ENCODE assay signal across 13 cellular contexts in genomic region chr5:74034738-74035137, GRCh38.
A peak's percentile ranks its signal among the peaks of the same experiment; 100 is the strongest.
DNase-seq lines count a peak whose midpoint lies in the region; ATAC-seq and TF ChIP-seq lines count a peak whose summit lies in the region.
"Had no signal": no experiment of that assay in that cellular context is flagged by ENCODE, and none has a peak within 500 bp of the region (broad histone marks: within the 10 kb centered on the region; RNA-seq: fewer than 3 reads in every experiment).

No MANE protein-coding gene starts in this region.

- H3K27me3 ChIP-seq in brain microvascular endothelial cell (replicated peaks) (no peaks in the 10 kb centered on the region), mesendoderm (ENCODE audit: insufficient read depth, low read length, poor library complexity) (no peaks in the 10 kb centered on the region), Peyer's patch (no peaks in the 10 kb centered on the region)
- H3K27me3 ChIP-seq: heart left ventricle had no signal

- no peak overlapping the region for H4K5ac ChIP-seq in mesendoderm (ENCODE audit: low read length)

- H3K9me3 ChIP-seq in Peyer's patch: no peaks in the 10 kb centered on the region
- H3K9me3 ChIP-seq: heart left ventricle had no signal

- in situ Hi-C loops in brain microvascular endothelial cell (cut with HindIII; ENCODE audit: low pct_ligation_motif_present, low sequenced_read_pairs): no loop called here

- H3K4me2 ChIP-seq in mesendoderm (ENCODE audit: low read length): no peak overlapping the region

- H2BK120ac ChIP-seq in mesendoderm (ENCODE audit: low read depth, low read length): peak overlapping the region; percentile 31

- H3K4ac ChIP-seq in mesendoderm (ENCODE audit: low read depth, low read length): no peak overlapping the region

- H2BK15ac ChIP-seq in mesendoderm (replicated peaks; ENCODE audit: low read depth): no peak overlapping the region

- no peak overlapping the region for H3K18ac ChIP-seq in mesendoderm (ENCODE audit: low read length)

- TF ChIP-seq POLR2A in Peyer's patch (IDR thresholded peaks at IDR 0.05): no peak

- H2AK5ac ChIP-seq in mesendoderm (ENCODE audit: low read length): no peak overlapping the region

- H3K36me3 ChIP-seq in brain microvascular endothelial cell (replicated peaks): no peaks in the 10 kb centered on the region
- no peaks in the 10 kb centered on the region for H3K36me3 ChIP-seq in mesendoderm (ENCODE audit: control insufficient read depth, insufficient read depth, low read length)
- H3K36me3 ChIP-seq in Peyer's patch: no peaks in the 10 kb centered on the region
- H3K36me3 ChIP-seq: heart left ventricle had no signal

- DNase-seq in AG20443 (ENCODE audit: low spot score): peak; percentile 63
- peak; percentile 1 for DNase-seq in NCI-H2227 treated with DMSO at 0.1 percent for 48 hours (lab: John Stamatoyannopoulos, UW)
- DNase-seq in brain microvascular endothelial cell: peak; percentile 82
- DNase-seq in mesendoderm: no peak
- no peak for DNase-seq in Peyer's patch
- DNase-seq in SK-N-DZ (ENCODE audit: low spot score): no peak
- DNase-seq: cerebellar nuclear complex; heart left ventricle; stimulated activated naive CD4-positive, alpha-beta T cell treated with Interleukin-2 at 50 U/mL for 16 hours; T-helper 1 cell had no signal

- H3K4me1 ChIP-seq in mesendoderm (ENCODE audit: control insufficient read depth, low read depth, low read length) (peaks cover 4% of the 10 kb centered on the region), Peyer's patch (no peaks in the 10 kb centered on the region)

- H4K8ac ChIP-seq in mesendoderm (ENCODE audit: low read depth, low read length): no peak overlapping the region

- no peak overlapping the region for H2BK5ac ChIP-seq in mesendoderm (ENCODE audit: low read length)

- no peak overlapping the region for H3K23ac ChIP-seq in mesendoderm (ENCODE audit: low read length)

- WGBS in mesendoderm (ENCODE audit: extremely low coverage, insufficient coverage, low lambda C conversion rate): no CpG with 5 or more reads among the region's 11 CpGs

- H3K27ac ChIP-seq in brain microvascular endothelial cell: peak overlapping the region; percentile 19
- no peak overlapping the region for H3K27ac ChIP-seq in mesendoderm (ENCODE audit: low read depth, low read length)
- H3K27ac ChIP-seq in Peyer's patch: no peak overlapping the region
- H3K27ac ChIP-seq: C4-2B, heart left ventricle had no signal

- H3K79me2 ChIP-seq in mesendoderm (ENCODE audit: control insufficient read depth, insufficient read depth, low read length): no peaks in the 10 kb centered on the region

- H3K4me3 ChIP-seq in brain microvascular endothelial cell (ENCODE audit: low read depth, low read length): no peak overlapping the region
- no peak overlapping the region for H3K4me3 ChIP-seq in mesendoderm (ENCODE audit: low read length)
- no peak overlapping the region for H3K4me3 ChIP-seq in Peyer's patch
- H3K4me3 ChIP-seq: heart left ventricle had no signal

- TF ChIP-seq CTCF in brain microvascular endothelial cell (IDR thresholded peaks at IDR 0.05; ENCODE audit: low read depth, low read length, missing control alignments) (no peak), Peyer's patch (IDR thresholded peaks at IDR 0.05) (no peak)

- no peaks in the 10 kb centered on the region for H3K79me1 ChIP-seq in mesendoderm (ENCODE audit: low read length)

- no peak for ATAC-seq in HG03097 (IDR thresholded peaks at IDR 0.05; ENCODE audit: low FRiP score, unreplicated experiment)
- no peak for ATAC-seq in GM21515 (IDR thresholded peaks at IDR 0.05; ENCODE audit: unreplicated experiment)

- H3K9ac ChIP-seq in mesendoderm (ENCODE audit: low read length): no peak overlapping the region

- peak overlapping the region; percentile 26 for H3K56ac ChIP-seq in mesendoderm (ENCODE audit: low read length)

Comparison
In these comparisons a context has a peak if more than half of its experiments do, and no peak if none do; other contexts are left out.
1. DNase-seq: peak in AG20443 (single experiment), NCI-H2227 treated with DMSO at 0.1 percent for 48 hours (single experiment) and brain microvascular endothelial cell (single experiment); none in mesendoderm (single experiment), Peyer's patch (0 of 3) and SK-N-DZ (single experiment).